In genomic region chr9:34555002-34555348, GRCh38 we compare ENCODE assay signal across 1 cellular context.
TF ChIP-seq lines count a peak whose summit lies in the region.

No MANE protein-coding gene starts in this region.

TF ChIP-seq in GM23338, 12 proteins besides CTCF, POLR2A, EP300 and RAD21 (continued from another document):
- no peak for TF ChIP-seq ZNF462 (CRISPR knock-in tag; IDR thresholded peaks at IDR 0.05)
TF ChIP-seq in GM23338: peak in this region for 0.
